In genomic region chr5:109516385-109516784, GRCh38 we compare ENCODE assay signal across 1 cellular context.
TF ChIP-seq lines count a peak whose summit lies in the region.

No MANE protein-coding gene starts in this region.

TF ChIP-seq in IMR-90, 13 proteins besides CTCF, POLR2A, EP300 and RAD21:
- no peak for TF ChIP-seq BHLHE40 (IDR thresholded peaks at IDR 0.05; ENCODE audit: low read depth, low read length)
- no peak for TF ChIP-seq MXI1 (IDR thresholded peaks at IDR 0.05; ENCODE audit: borderline replicate concordance, low read depth, low read length)
- TF ChIP-seq NFE2L2 (IDR thresholded peaks at IDR 0.05; ENCODE audit: low read depth, low read length): no peak
- TF ChIP-seq USF2 (IDR thresholded peaks at IDR 0.05; ENCODE audit: low read depth, low read length): no peak
